Comparison of ENCODE assay signal across 8 cellular contexts in the genomic region with DNA sequence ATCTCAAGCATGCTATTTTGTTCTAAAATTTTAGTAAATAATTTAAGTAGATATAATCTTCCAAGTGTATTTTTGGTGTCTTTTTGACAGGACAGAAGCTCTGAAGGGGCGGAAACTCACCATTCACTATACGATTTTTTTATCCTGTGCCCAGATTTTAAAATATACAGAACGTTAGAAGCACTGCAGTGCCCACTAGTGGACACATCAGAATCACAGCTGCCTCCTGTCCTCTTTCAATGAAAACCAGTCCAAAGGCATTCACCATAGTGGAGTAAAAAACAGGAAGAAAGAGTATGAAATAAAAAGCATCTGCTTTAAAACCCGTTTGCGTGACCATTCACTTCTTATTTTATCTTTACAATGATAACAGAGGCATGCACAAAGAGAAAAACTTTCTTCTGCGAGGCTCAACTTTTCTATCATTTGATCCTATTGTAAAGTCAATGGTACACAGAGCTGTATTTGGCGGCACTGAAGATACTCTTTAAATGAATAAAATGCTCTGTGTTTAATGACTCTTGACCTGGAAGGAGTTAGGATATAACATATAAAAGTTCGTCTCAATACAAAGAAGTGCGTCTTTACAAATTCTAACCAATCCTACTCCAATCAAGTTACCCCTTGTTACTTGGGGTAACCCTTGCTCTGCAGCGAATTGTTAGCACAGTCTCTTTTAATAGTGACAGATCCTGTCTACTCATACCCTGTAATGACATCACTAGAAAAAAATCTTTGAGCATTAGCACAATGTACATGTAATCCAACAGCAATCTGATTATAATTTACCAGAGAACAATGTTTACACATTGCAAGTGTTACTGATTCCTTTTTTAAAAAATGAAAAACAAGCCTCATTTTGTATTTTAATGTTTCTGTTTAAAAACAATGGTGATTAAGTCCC.
DNase-seq lines count a peak whose midpoint lies in the region; ATAC-seq and TF ChIP-seq lines count a peak whose summit lies in the region.

No MANE protein-coding gene starts in this region.

- no peaks in the 10 kb centered on the region for H3K4me1 ChIP-seq in MM.1S (ENCODE audit: low read length)
- H3K4me1 ChIP-seq in SK-N-SH (ENCODE audit: control insufficient read depth in 1 of 2, insufficient read depth in 2 of 2, low read depth in 1 of 2, low read length in 1 of 2): no peaks in the 10 kb centered on the region; a peak in 2 of 4 replicates
- H3K4me1 ChIP-seq in lower lobe of right lung: no peaks in the 10 kb centered on the region

- no peak for TF ChIP-seq EP300 in SK-N-SH (IDR thresholded peaks at IDR 0.05; ENCODE audit: borderline replicate concordance in 1 of 2, low read depth in 1 of 2, low read length in 1 of 2)

- no peaks in the 10 kb centered on the region for H3K9me3 ChIP-seq in MM.1S (replicated peaks; ENCODE audit: insufficient read depth, low read length)
- no peaks in the 10 kb centered on the region for H3K9me3 ChIP-seq in SK-N-SH
- H3K9me3 ChIP-seq in lower lobe of right lung: no peaks in the 10 kb centered on the region

- no peak overlapping the region for H3K4me3 ChIP-seq in MM.1S (ENCODE audit: low read length)
- no peak overlapping the region for H3K4me3 ChIP-seq in SK-N-SH (ENCODE audit: low read depth in 2 of 2, low read length in 1 of 2)
- no peak overlapping the region for H3K4me3 ChIP-seq in lower lobe of right lung

- 30% methylated on average over 10 of the region's 10 CpGs for WGBS in SK-N-SH (ENCODE audit: low lambda C conversion rate)

- intact Hi-C loops in lower lobe of right lung (cut with DNase I): no loop called here

- TF ChIP-seq CTCF in GM13976 (IDR thresholded peaks at IDR 0.05; ENCODE audit: borderline replicate concordance, control extremely low read depth, extremely low read depth, insufficient read depth, missing control alignments) (peak; percentile 82), MM.1S (IDR thresholded peaks at IDR 0.05; ENCODE audit: low read length) (peak; percentile 58), SK-N-SH (IDR thresholded peaks at IDR 0.05) (peak; percentile 95), lower lobe of right lung (IDR thresholded peaks at IDR 0.05) (peak; percentile 77)

- DNase-seq in AG20443 (ENCODE audit: low spot score): peak; percentile 72
- peak; percentile 51 for DNase-seq in GM13976 (ENCODE audit: low spot score)
- DNase-seq in MM.1S: peak; percentile 39
- DNase-seq in SK-N-SH: peak; percentile 65
- DNase-seq in dermis microvascular lymphatic vessel endothelial cell (ENCODE audit: low read depth in 2 of 2): peak; percentile 34 to 59
- no peak for DNase-seq in lower lobe of right lung
- peak; percentile 45 for DNase-seq in stromal cell of bone marrow (ENCODE audit: low read depth)

- H3K36me3 ChIP-seq in MM.1S (replicated peaks; ENCODE audit: insufficient read depth, low read length) (no peaks in the 10 kb centered on the region), SK-N-SH (replicated peaks in 1 of 2; ENCODE audit: control insufficient read depth in 1 of 2, insufficient read depth in 2 of 2, low read length in 1 of 2) (no peaks in the 10 kb centered on the region), lower lobe of right lung (no peaks in the 10 kb centered on the region)

- H3K27me3 ChIP-seq in MM.1S (replicated peaks; ENCODE audit: insufficient read depth, low read length): no peaks in the 10 kb centered on the region
- no peaks in the 10 kb centered on the region for H3K27me3 ChIP-seq in SK-N-SH (ENCODE audit: insufficient read depth)
- H3K27me3 ChIP-seq in lower lobe of right lung (ENCODE audit: low read depth): no peaks in the 10 kb centered on the region

- H3K9ac ChIP-seq in MM.1S (ENCODE audit: low read length) (no peak overlapping the region), SK-N-SH (no peak overlapping the region)

- H4K20me1 ChIP-seq in MM.1S (ENCODE audit: insufficient read depth, low read length) (no peaks in the 10 kb centered on the region), SK-N-SH (ENCODE audit: insufficient read depth) (no peaks in the 10 kb centered on the region)

- CTCF ChIA-PET in SK-N-SH (lab: Yijun Ruan, JAX): interaction anchor here (0.6 to 5.5 kb wide), 60 partner anchors 8 to 1832 kb away, joined by 3 to 76 read pairs (median 3); no protein-coding TSS in a partner anchor

- in situ Hi-C loops in GM13976 (cut with MboI; ENCODE audit: low sequenced_read_pairs, unreplicated experiment): no loop called here

- peak; percentile 65 to 71 for ATAC-seq in lower lobe of right lung
- no peak for ATAC-seq in GM19324 (IDR thresholded peaks at IDR 0.05; ENCODE audit: low FRiP score, unreplicated experiment)

- H2AFZ ChIP-seq in MM.1S (ENCODE audit: low read length) (no peak overlapping the region), SK-N-SH (ENCODE audit: low read depth) (no peak overlapping the region)

- H3K4me2 ChIP-seq in MM.1S (ENCODE audit: low read depth, low read length): no peak overlapping the region
- peak overlapping the region; percentile 61 for H3K4me2 ChIP-seq in SK-N-SH

- no peaks in the 10 kb centered on the region for H3K9me2 ChIP-seq in MM.1S (replicated peaks; ENCODE audit: insufficient read depth, low read length)
- no peaks in the 10 kb centered on the region for H3K9me2 ChIP-seq in SK-N-SH

- TF ChIP-seq RAD21 in SK-N-SH (IDR thresholded peaks at IDR 0.05; ENCODE audit: low read length): peak; percentile 91

- POLR2A ChIA-PET in SK-N-SH (lab: Yijun Ruan, JAX): no interaction called here

- H3K79me2 ChIP-seq in MM.1S (ENCODE audit: low read length) (no peaks in the 10 kb centered on the region), SK-N-SH (ENCODE audit: insufficient read depth) (no peaks in the 10 kb centered on the region)

- no peaks in the 10 kb centered on the region for H3F3A ChIP-seq in MM.1S (ENCODE audit: insufficient read depth, low read length)
- H3F3A ChIP-seq in SK-N-SH (replicated peaks; ENCODE audit: insufficient read depth): no peaks in the 10 kb centered on the region

- H3K27ac ChIP-seq in MM.1S (ENCODE audit: low read length) (no peak overlapping the region), SK-N-SH (ENCODE audit: low read depth in 2 of 2, low read length in 1 of 2) (no peak overlapping the region), lower lobe of right lung (no peak overlapping the region)

TF ChIP-seq in SK-N-SH, 30 proteins besides CTCF, POLR2A, EP300 and RAD21:
- TF ChIP-seq MAX (IDR thresholded peaks at IDR 0.05; ENCODE audit: low read depth) (no peak), SMC3 (IDR thresholded peaks at IDR 0.05; ENCODE audit: low read depth, low read length) (peak; percentile 70), RCOR1 (IDR thresholded peaks at IDR 0.05; ENCODE audit: low read length) (0 out of 2 replicates have a peak, but pooled peaks have one; percentile 38), JUND (IDR thresholded peaks at IDR 0.05) (no peak), SIN3A (IDR thresholded peaks at IDR 0.05; ENCODE audit: borderline replicate concordance, low read depth, low read length) (no peak)
TF ChIP-seq in SK-N-SH: peak in this region for 2.
